In genomic region chr14:50015708-50016107, GRCh38 we compare ENCODE assay signal across 18 cellular contexts.
DNase-seq lines count a peak whose midpoint lies in the region; ATAC-seq, FAIRE-seq and TF ChIP-seq lines count a peak whose summit lies in the region.
"Had no signal": no experiment of that assay in that cellular context is flagged by ENCODE, and none has a peak within 500 bp of the region (broad histone marks: within the 10 kb centered on the region; RNA-seq: fewer than 3 reads in every experiment).

No MANE protein-coding gene starts in this region.

- H4K20me1 ChIP-seq in astrocyte (ENCODE audit: insufficient read depth, low read length) = no peaks in the 10 kb centered on the region

- H3K9me3 ChIP-seq in Caco-2 (peaks cover 6% of the 10 kb centered on the region), astrocyte (ENCODE audit: insufficient read depth, low read depth, low read length) (no peaks in the 10 kb centered on the region), body of pancreas (no peaks in the 10 kb centered on the region)
- H3K9me3 ChIP-seq: HAP-1 had no signal

- intact Hi-C loops in Caco-2 (cut with micrococcal nuclease; ENCODE audit: unreplicated experiment) (no loop called here), body of pancreas (cut with DNase I) (no loop called here)

- TF ChIP-seq CTCF in Caco-2 (IDR thresholded peaks at IDR 0.05; ENCODE audit: insufficient read depth in 1 of 2, low read depth in 1 of 2, low read length in 1 of 2, severe bottlenecking in 1 of 2, unreplicated experiment in 1 of 2) (no peak), astrocyte (IDR thresholded peaks at IDR 0.05; ENCODE audit: insufficient read depth, low read depth, low read length) (no peak), body of pancreas (IDR thresholded peaks at IDR 0.05) (no peak)

- H3K4me3 Mint-ChIP-seq in activated CD8-positive, alpha-beta memory T cell treated with anti-CD3 and anti-CD28 coated beads, Interleukin-2, amount 10 ng/mL, durations not matched to agents 7 days and 5 days = no peak overlapping the region
- H3K4me3 Mint-ChIP-seq in Caco-2 (ENCODE audit: unreplicated experiment) (no peak overlapping the region), astrocyte (ENCODE audit: unreplicated experiment) (no peak overlapping the region)
- H3K4me3 Mint-ChIP-seq in stimulated activated effector memory CD8-positive, alpha-beta T cell treated with anti-CD3 and anti-CD28 coated beads, Interleukin-12 subunit alpha, Interleukin-12 subunit beta, amount 100 ng/mL, for 72 hours = no peak overlapping the region

- no peaks in the 10 kb centered on the region for H3K79me2 ChIP-seq in astrocyte (ENCODE audit: insufficient read depth, low read length)

- BruUV-seq in Caco-2 (replicated peaks; lab: Mats Ljungman, UMichigan) = no TSS peak

- POLR2A ChIA-PET in Caco-2 (lab: Charles Lee) = interaction anchor here (0.6 kb wide), 1 partner anchor 13 kb away, joined by 3 read pairs; no protein-coding TSS in a partner anchor

- no peak overlapping the region for H3K9ac ChIP-seq in astrocyte (ENCODE audit: low read length)

- CTCF ChIA-PET in activated CD8-positive, alpha-beta memory T cell treated with anti-CD3 and anti-CD28 coated beads, Interleukin-2, amount 10 ng/mL, durations not matched to agents 7 days and 5 days (lab: Charles Lee) = interaction anchor here (0.6 to 1.4 kb wide), 4 partner anchors 13 to 91 kb away, joined by 3 read pairs; no protein-coding TSS in a partner anchor
- CTCF ChIA-PET in Caco-2 (lab: Charles Lee) = no interaction called here

- no peak overlapping the region for H3K27ac ChIP-seq in astrocyte (ENCODE audit: low read depth, low read length)
- H3K27ac ChIP-seq in body of pancreas = no peak overlapping the region

- DNase-seq in activated CD8-positive, alpha-beta memory T cell treated with anti-CD3 and anti-CD28 coated beads, Interleukin-2, amount 10 ng/mL, durations not matched to agents 7 days and 5 days = no peak
- no peak for DNase-seq in activated CD8-positive, alpha-beta memory T cell treated with anti-CD3 and anti-CD28 coated beads for 24 hours
- no peak for DNase-seq in Caco-2
- DNase-seq in astrocyte (ENCODE audit: low read depth) = no peak
- DNase-seq in stimulated activated effector memory CD8-positive, alpha-beta T cell treated with anti-CD3 and anti-CD28 coated beads, Interleukin-12 subunit alpha, Interleukin-12 subunit beta, amount 100 ng/mL, for 72 hours (ENCODE audit: low spot score in 2 of 2) = no peak
- DNase-seq in body of pancreas = no peak
- DNase-seq in EL = no peak
- DNase-seq: C1 segment of cervical spinal cord, COR-L47, Karpas-422, NCI-H1105, NCI-H1694 treated with DMSO at 0.1 percent for 48 hours, NCI-H345, NCI-H526, SHP77 had no signal

- H3K4me3 ChIP-seq in Caco-2 (ENCODE audit: low read depth, low read length) = no peak overlapping the region
- H3K4me3 ChIP-seq in astrocyte (ENCODE audit: insufficient read depth, low read depth, low read length) = no peak overlapping the region
- H3K4me3 ChIP-seq in body of pancreas = no peak overlapping the region
- H3K4me3 ChIP-seq: HAP-1 had no signal

- ATAC-seq in activated CD8-positive, alpha-beta memory T cell treated with anti-CD3 and anti-CD28 coated beads, Interleukin-2, amount 10 ng/mL, durations not matched to agents 7 days and 5 days = peak; percentile 51
- ATAC-seq in stimulated activated effector memory CD8-positive, alpha-beta T cell treated with anti-CD3 and anti-CD28 coated beads, Interleukin-12 subunit alpha, Interleukin-12 subunit beta, amount 100 ng/mL, for 72 hours = peak; percentile 28
- no peak for ATAC-seq in body of pancreas
- ATAC-seq in GM21423 (IDR thresholded peaks at IDR 0.05; ENCODE audit: unreplicated experiment) = no peak

- H2AFZ ChIP-seq in astrocyte (ENCODE audit: low read depth, low read length) = no peak overlapping the region

- H3K4me1 ChIP-seq in Caco-2 = peaks cover 49% of the 10 kb centered on the region
- peaks cover 17% of the 10 kb centered on the region for H3K4me1 ChIP-seq in astrocyte (ENCODE audit: insufficient read depth, low read length)
- H3K4me1 ChIP-seq in body of pancreas = peaks cover 20% of the 10 kb centered on the region
- H3K4me1 ChIP-seq: HAP-1 had no signal

- 92 to 93% methylated on average over 3 of the region's 3 CpGs for WGBS in body of pancreas, 2 donors

- H3K9me3 Mint-ChIP-seq in activated CD8-positive, alpha-beta memory T cell treated with anti-CD3 and anti-CD28 coated beads, Interleukin-2, amount 10 ng/mL, durations not matched to agents 7 days and 5 days (ENCODE audit: low read depth) = peaks cover 12% of the 10 kb centered on the region
- peaks cover 23% of the 10 kb centered on the region for H3K9me3 Mint-ChIP-seq in Caco-2 (ENCODE audit: unreplicated experiment)
- H3K9me3 Mint-ChIP-seq in astrocyte (ENCODE audit: unreplicated experiment) = peaks cover 11% of the 10 kb centered on the region
- peaks cover 4% of the 10 kb centered on the region for H3K9me3 Mint-ChIP-seq in stimulated activated effector memory CD8-positive, alpha-beta T cell treated with anti-CD3 and anti-CD28 coated beads, Interleukin-12 subunit alpha, Interleukin-12 subunit beta, amount 100 ng/mL, for 72 hours

- H3K27ac Mint-ChIP-seq in activated CD8-positive, alpha-beta memory T cell treated with anti-CD3 and anti-CD28 coated beads, Interleukin-2, amount 10 ng/mL, durations not matched to agents 7 days and 5 days = peak overlapping the region; percentile 10
- H3K27ac Mint-ChIP-seq in Caco-2 (ENCODE audit: unreplicated experiment) = peak overlapping the region; percentile 17
- H3K27ac Mint-ChIP-seq in astrocyte (ENCODE audit: unreplicated experiment) = no peak overlapping the region
- peak overlapping the region; percentile 12 for H3K27ac Mint-ChIP-seq in stimulated activated effector memory CD8-positive, alpha-beta T cell treated with anti-CD3 and anti-CD28 coated beads, Interleukin-12 subunit alpha, Interleukin-12 subunit beta, amount 100 ng/mL, for 72 hours

- H3K27me3 Mint-ChIP-seq in activated CD8-positive, alpha-beta memory T cell treated with anti-CD3 and anti-CD28 coated beads, Interleukin-2, amount 10 ng/mL, durations not matched to agents 7 days and 5 days = no peaks in the 10 kb centered on the region
- H3K27me3 Mint-ChIP-seq in Caco-2 (ENCODE audit: insufficient read depth, unreplicated experiment) (no peaks in the 10 kb centered on the region), astrocyte (ENCODE audit: low read depth, unreplicated experiment) (peaks cover 20% of the 10 kb centered on the region)

- peak; percentile 29 for FAIRE-seq in astrocyte (lab: Jason Lieb, UNC)
- FAIRE-seq: A204.1 had no signal

- TF ChIP-seq POLR2A in body of pancreas (IDR thresholded peaks at IDR 0.05) = no peak

- peaks cover 53% of the 10 kb centered on the region for H3K36me3 Mint-ChIP-seq in activated CD8-positive, alpha-beta memory T cell treated with anti-CD3 and anti-CD28 coated beads, Interleukin-2, amount 10 ng/mL, durations not matched to agents 7 days and 5 days
- H3K36me3 Mint-ChIP-seq in Caco-2 (ENCODE audit: insufficient read depth, unreplicated experiment) (no peaks in the 10 kb centered on the region), astrocyte (ENCODE audit: low read depth, unreplicated experiment) (peaks cover under 1% of the 10 kb centered on the region)
- peaks cover 71% of the 10 kb centered on the region for H3K36me3 Mint-ChIP-seq in stimulated activated effector memory CD8-positive, alpha-beta T cell treated with anti-CD3 and anti-CD28 coated beads, Interleukin-12 subunit alpha, Interleukin-12 subunit beta, amount 100 ng/mL, for 72 hours

- no peak overlapping the region for H3K4me2 ChIP-seq in astrocyte (ENCODE audit: low read length)

- H3K27me3 ChIP-seq in Caco-2 (replicated peaks; ENCODE audit: control insufficient read depth, insufficient read depth, low read length) (no peaks in the 10 kb centered on the region), astrocyte (ENCODE audit: insufficient read depth, low read length) (no peaks in the 10 kb centered on the region), body of pancreas (no peaks in the 10 kb centered on the region)

- H3K36me3 ChIP-seq in Caco-2 (ENCODE audit: control insufficient read depth, insufficient read depth, low read length) (no peaks in the 10 kb centered on the region), astrocyte (ENCODE audit: insufficient read depth, low read length) (no peaks in the 10 kb centered on the region), body of pancreas (replicated peaks in 1 of 2; ENCODE audit: insufficient read depth in 1 of 2, low read depth in 2 of 2) (no peaks in the 10 kb centered on the region)
- H3K36me3 ChIP-seq: HAP-1 had no signal

- H3K4me1 Mint-ChIP-seq in activated CD8-positive, alpha-beta memory T cell treated with anti-CD3 and anti-CD28 coated beads, Interleukin-2, amount 10 ng/mL, durations not matched to agents 7 days and 5 days = peaks cover 31% of the 10 kb centered on the region
- H3K4me1 Mint-ChIP-seq in Caco-2 (ENCODE audit: low read depth, unreplicated experiment) (peaks cover 31% of the 10 kb centered on the region), astrocyte (ENCODE audit: low read depth, unreplicated experiment) (peaks cover 14% of the 10 kb centered on the region)
- peaks cover 49% of the 10 kb centered on the region for H3K4me1 Mint-ChIP-seq in stimulated activated effector memory CD8-positive, alpha-beta T cell treated with anti-CD3 and anti-CD28 coated beads, Interleukin-12 subunit alpha, Interleukin-12 subunit beta, amount 100 ng/mL, for 72 hours

Comparison
In these comparisons a context has a peak if more than half of its experiments do, and no peak if none do; other contexts are left out.
1. ATAC-seq: peak in activated CD8-positive, alpha-beta memory T cell treated with anti-CD3 and anti-CD28 coated beads, Interleukin-2, amount 10 ng/mL, durations not matched to agents 7 days and 5 days (single experiment) and stimulated activated effector memory CD8-positive, alpha-beta T cell treated with anti-CD3 and anti-CD28 coated beads, Interleukin-12 subunit alpha, Interleukin-12 subunit beta, amount 100 ng/mL, for 72 hours (single experiment); none in body of pancreas (single experiment) and GM21423 (single experiment).